In the genomic region with DNA sequence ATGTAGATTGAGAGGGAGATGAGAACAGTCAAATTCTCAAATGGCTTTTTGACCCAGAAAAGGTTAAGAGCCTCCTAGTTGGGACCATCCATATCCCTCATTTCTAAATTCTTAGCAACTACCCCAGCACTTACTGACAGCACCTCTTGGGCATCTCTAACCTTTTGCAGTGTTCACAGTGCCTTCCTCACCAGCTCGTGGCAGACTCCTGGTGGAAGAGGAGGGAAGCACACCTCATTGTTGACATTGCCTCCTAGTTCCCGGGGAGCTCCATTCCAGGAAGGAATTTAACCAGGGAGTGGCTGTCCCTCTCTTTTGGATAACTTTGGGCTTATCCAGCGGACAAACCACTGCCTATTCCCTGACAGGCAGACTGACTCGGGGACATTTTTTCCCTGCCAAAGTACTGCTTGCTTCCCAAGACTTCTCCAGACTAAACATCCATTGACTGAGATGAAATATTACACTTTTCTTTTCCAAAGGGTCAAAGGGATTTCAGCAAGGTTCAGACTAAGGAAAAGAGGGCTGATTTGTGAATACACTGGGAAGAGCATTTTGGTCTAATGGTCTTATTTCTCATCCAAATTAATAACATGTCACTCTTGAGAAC, we compare ENCODE assay signal across 8 cellular contexts. TPM values are rescaled to one million over a fixed set of nuclear protein-coding genes. Genes with fewer than 3 reads are reported as not detected.
DNase-seq lines count a peak whose midpoint lies in the region; ATAC-seq and TF ChIP-seq lines count a peak whose summit lies in the region.

No MANE protein-coding gene starts in this region.

- peak; percentile 95 to 98 for TF ChIP-seq CTCF in mammary epithelial cell (conservative IDR thresholded peaks at IDR 0.05 in 1 of 2, IDR thresholded peaks at IDR 0.05 in 1 of 2; ENCODE audit: extremely low read depth in 1 of 2, insufficient read depth in 1 of 2, low read depth in 1 of 2, low read length in 2 of 2)

- no peak overlapping the region for H3K4me3 ChIP-seq in mammary epithelial cell (replicated peaks in 1 of 3; ENCODE audit: insufficient read depth in 1 of 3, low read depth in 2 of 3, low read length in 3 of 3)

- H3K27ac ChIP-seq in mammary epithelial cell (ENCODE audit: insufficient read depth, low read depth, low read length), result no peak overlapping the region

- H2AFZ ChIP-seq in mammary epithelial cell (ENCODE audit: low read depth, low read length), result peak overlapping the region; percentile 86

- peak; percentile 69 for ATAC-seq in GM21529 (IDR thresholded peaks at IDR 0.05; ENCODE audit: unreplicated experiment)
- ATAC-seq in GM18873 (IDR thresholded peaks at IDR 0.05; ENCODE audit: low FRiP score, unreplicated experiment), result no peak

- DNase-seq in CD1c-positive myeloid dendritic cell (ENCODE audit: extremely low spot score) (peak; percentile 68), NCI-H2029 (lab: John Stamatoyannopoulos, UW) (peak; percentile 61), UCSD-AML1 (lab: John Stamatoyannopoulos, UW; ENCODE audit: unreplicated experiment) (peak; percentile 59), mammary epithelial cell (peak; percentile 67), kidney glomerular epithelial cell (lab: John Stamatoyannopoulos, UW) (peak; percentile 57)
- DNase-seq in stimulated activated CD4-positive, alpha-beta T cell treated with anti-CD3 and anti-CD28 coated beads, TNF-alpha, amount 100 ng/mL, for 1 hour (ENCODE audit: low read depth in 3 of 3, low spot score in 1 of 3), result peak in 2 of 3 donors; percentile 8 to 24

- no peaks in the 10 kb centered on the region for H4K20me1 ChIP-seq in mammary epithelial cell (ENCODE audit: insufficient read depth, low read length)

- H3K9me3 ChIP-seq in mammary epithelial cell (replicated peaks; ENCODE audit: insufficient read depth, low read length), result no peaks in the 10 kb centered on the region

- dilution Hi-C loops in mammary epithelial cell (cut with HindIII; ENCODE audit: low sequenced_read_pairs), result no loop called here

- intact Hi-C loops in mammary epithelial cell (cut with micrococcal nuclease), result loop anchor here (1.0 to 5.0 kb wide), 6 partner anchors 54 to 266 kb away; a partner anchor contains a TSS

- H3K27me3 ChIP-seq in mammary epithelial cell (ENCODE audit: insufficient read depth, low read length), result no peaks in the 10 kb centered on the region

- no peak overlapping the region for H3K9ac ChIP-seq in mammary epithelial cell (ENCODE audit: insufficient read depth, low read length)

- H3K36me3 ChIP-seq in mammary epithelial cell (ENCODE audit: insufficient read depth, low read length), result no peaks in the 10 kb centered on the region

- no peak overlapping the region for H3K4me2 ChIP-seq in mammary epithelial cell (ENCODE audit: insufficient read depth, low read depth, low read length)

- CTCF ChIA-PET in mammary epithelial cell (lab: Charles Lee; ENCODE audit: low non-redundant PET), result interaction anchor here (0.6 to 1.1 kb wide), 5 partner anchors 11 to 205 kb away, joined by 3 to 22 read pairs (median 4); no protein-coding TSS in a partner anchor

- H3K4me1 ChIP-seq in mammary epithelial cell (ENCODE audit: insufficient read depth, low read length), result no peaks in the 10 kb centered on the region

- no TSS peak for BruUV-seq in mammary epithelial cell (replicated peaks; lab: Mats Ljungman, UMichigan)

- in situ Hi-C loops in mammary epithelial cell (cut with MboI; ENCODE audit: low sequenced_read_pairs in 2 of 2), result loop anchor here in 1 of 2 donors (5.0 to 25.0 kb wide), 3 partner anchors 96 to 258 kb away; a partner anchor contains a TSS

- 7% methylated on average over 4 of the region's 4 CpGs for WGBS in mammary epithelial cell (ENCODE audit: low coverage, missing lambda C conversion rate)

- no peaks in the 10 kb centered on the region for H3K79me2 ChIP-seq in mammary epithelial cell (ENCODE audit: insufficient read depth, low read length)

RNA-seq across cellular contexts. Expression of a gene that starts 9.0 kb away (rescaled TPM):
- not detected for total RNA-seq in mammary epithelial cell
- polyA plus RNA-seq in mammary epithelial cell, result not detected
- polyA minus RNA-seq in mammary epithelial cell, result not detected

RNA-seq across cellular contexts. Expression of a gene that starts 55.0 kb away (rescaled TPM):
- total RNA-seq in mammary epithelial cell, result 10 to 100 TPM; 16.7 to 20.5 TPM
- 12.0 TPM for polyA plus RNA-seq in mammary epithelial cell
- 16.5 TPM for polyA minus RNA-seq in mammary epithelial cell

Comparison
In these comparisons a context has a peak if more than half of its experiments do, and no peak if none do; other contexts are left out.
1. DNase-seq: peak in every context shown above with its lines; median percentile 68 in CD1c-positive myeloid dendritic cell; 67 in mammary epithelial cell; 61 in NCI-H2029; 59 in UCSD-AML1; 57 in kidney glomerular epithelial cell; 16 in stimulated activated CD4-positive, alpha-beta T cell treated with anti-CD3 and anti-CD28 coated beads, TNF-alpha, amount 100 ng/mL, for 1 hour.